Comparison of ENCODE assay signal across 18 cellular contexts in genomic region chr10:103836273-103836672, GRCh38. TPM values are rescaled to one million over a fixed set of nuclear protein-coding genes. Genes with fewer than 3 reads are reported as not detected.
DNase-seq lines count a peak whose midpoint lies in the region; ATAC-seq, FAIRE-seq and TF ChIP-seq lines count a peak whose summit lies in the region.
"Had no signal": no experiment of that assay in that cellular context is flagged by ENCODE, and none has a peak within 500 bp of the region (broad histone marks: within the 10 kb centered on the region; RNA-seq: fewer than 3 reads in every experiment).

No MANE protein-coding gene starts in this region.

- no peak overlapping the region for H3K9ac ChIP-seq in mesenchymal stem cell (ENCODE audit: low read length)

- H3K36me3 Mint-ChIP-seq in CD14-positive monocyte = no peaks in the 10 kb centered on the region
- no peaks in the 10 kb centered on the region for H3K36me3 Mint-ChIP-seq in activated T-helper 17 cell treated with anti-CD3 and anti-CD28 coated beads, Interleukin-2, amount 50 U/mL, for 72 hours (ENCODE audit: low read depth)

- H3K4me2 ChIP-seq in mesenchymal stem cell (ENCODE audit: low read length, poor library complexity, severe bottlenecking) = no peak overlapping the region

- H3K36me3 ChIP-seq in RWPE2 (ENCODE audit: low read depth) (peaks cover 28% of the 10 kb centered on the region), mesenchymal stem cell (ENCODE audit: control insufficient read depth in 1 of 2, insufficient read depth in 2 of 2, low read depth in 1 of 2, low read length in 2 of 2) (no peaks in the 10 kb centered on the region), tibial nerve (no peaks in the 10 kb centered on the region)
- H3K36me3 ChIP-seq: lower lobe of right lung, thoracic aorta had no signal

- H2AK5ac ChIP-seq in mesenchymal stem cell (ENCODE audit: low read length, severe bottlenecking) = no peak overlapping the region

- TF ChIP-seq EP300 in tibial nerve (IDR thresholded peaks at IDR 0.05) = no peak

- intact Hi-C loops in CD14-positive monocyte (cut with micrococcal nuclease) = no loop called here

- H4K91ac ChIP-seq in mesenchymal stem cell (ENCODE audit: low read length) = no peak overlapping the region

- no peaks in the 10 kb centered on the region for H3K4me1 Mint-ChIP-seq in CD14-positive monocyte
- no peaks in the 10 kb centered on the region for H3K4me1 Mint-ChIP-seq in activated T-helper 17 cell treated with anti-CD3 and anti-CD28 coated beads, Interleukin-2, amount 50 U/mL, for 72 hours

- H2BK15ac ChIP-seq in mesenchymal stem cell (ENCODE audit: low read depth, poor library complexity, severe bottlenecking) = no peak overlapping the region

- H2BK12ac ChIP-seq in mesenchymal stem cell (ENCODE audit: low read length in 2 of 2) = peak overlapping the region; percentile 62 to 74

- H3K4me3 Mint-ChIP-seq in CD14-positive monocyte = no peak overlapping the region
- no peak overlapping the region for H3K4me3 Mint-ChIP-seq in activated T-helper 17 cell treated with anti-CD3 and anti-CD28 coated beads, Interleukin-2, amount 50 U/mL, for 72 hours
- H3K4me3 Mint-ChIP-seq: activated T-cell treated with anti-CD3 and anti-CD28 coated beads, Interleukin-2, amount 50 U/mL, for 24 hours; HFFc6 had no signal

- H3K79me1 ChIP-seq in mesenchymal stem cell (replicated peaks; ENCODE audit: low read length, poor library complexity, severe bottlenecking) = peaks cover 3% of the 10 kb centered on the region

- no peak overlapping the region for H2AFZ ChIP-seq in mesenchymal stem cell (ENCODE audit: low read depth, low read length)

- no peak overlapping the region for H3K23ac ChIP-seq in mesenchymal stem cell (ENCODE audit: low read length in 2 of 2)

- peak overlapping the region in 1 of 2 experiments; percentile 30 for H3K14ac ChIP-seq in mesenchymal stem cell (ENCODE audit: low read length in 2 of 2)

- H3K9me3 ChIP-seq in RWPE2 (ENCODE audit: severe bottlenecking) (no peaks in the 10 kb centered on the region), mesenchymal stem cell (ENCODE audit: control insufficient read depth, low read length) (no peaks in the 10 kb centered on the region), tibial nerve (peaks cover 0 to 6% (median 0%) of the 10 kb centered on the region in 4 donors)
- H3K9me3 ChIP-seq: thoracic aorta had no signal

- H3K4me3 ChIP-seq in RWPE2 (ENCODE audit: severe bottlenecking) = no peak overlapping the region
- H3K4me3 ChIP-seq in mesenchymal stem cell (ENCODE audit: insufficient read depth in 1 of 2, low read depth in 1 of 2, low read length in 2 of 2) = no peak overlapping the region
- no peak overlapping the region for H3K4me3 ChIP-seq in tibial nerve
- H3K4me3 ChIP-seq: lower lobe of right lung, thoracic aorta had no signal

- H3K27me3 Mint-ChIP-seq in CD14-positive monocyte (ENCODE audit: low read depth in 3 of 3) = peaks cover 0 to 5% (median 3%) of the 10 kb centered on the region in 3 donors
- H3K27me3 Mint-ChIP-seq in activated T-helper 17 cell treated with anti-CD3 and anti-CD28 coated beads, Interleukin-2, amount 50 U/mL, for 72 hours = no peaks in the 10 kb centered on the region
- H3K27me3 Mint-ChIP-seq: activated T-cell treated with anti-CD3 and anti-CD28 coated beads, Interleukin-2, amount 50 U/mL, for 24 hours had no signal

- FAIRE-seq in GM12891 (lab: Jason Lieb, UNC) = peak; percentile 54

- peak overlapping the region; percentile 48 to 68 for H3K18ac ChIP-seq in mesenchymal stem cell (ENCODE audit: low read depth in 1 of 2, low read length in 2 of 2)

- H4K8ac ChIP-seq in mesenchymal stem cell (ENCODE audit: low read length) = peak overlapping the region; percentile 45

- H3K4me1 ChIP-seq in RWPE2 (ENCODE audit: insufficient read depth, poor library complexity, severe bottlenecking) (no peaks in the 10 kb centered on the region), mesenchymal stem cell (ENCODE audit: control insufficient read depth, insufficient read depth, low read depth, low read length) (peaks cover 3% of the 10 kb centered on the region), tibial nerve (peaks cover 5 to 73% (median 48%) of the 10 kb centered on the region in 4 donors)

- H2BK5ac ChIP-seq in mesenchymal stem cell (ENCODE audit: low read depth, low read length, poor library complexity, severe bottlenecking) = no peak overlapping the region

- H2BK120ac ChIP-seq in mesenchymal stem cell (ENCODE audit: low read depth, low read length) = no peak overlapping the region

- no peak for TF ChIP-seq POLR2A in GM12891 (IDR thresholded peaks at IDR 0.05; ENCODE audit: low read depth, low read length)
- no peak for TF ChIP-seq POLR2A in tibial nerve (IDR thresholded peaks at IDR 0.05)

- H3K9me3 Mint-ChIP-seq in CD14-positive monocyte = peaks cover 0 to 14% (median 9%) of the 10 kb centered on the region in 7 donors
- no peaks in the 10 kb centered on the region for H3K9me3 Mint-ChIP-seq in activated T-helper 17 cell treated with anti-CD3 and anti-CD28 coated beads, Interleukin-2, amount 50 U/mL, for 72 hours
- H3K9me3 Mint-ChIP-seq: activated T-cell treated with anti-CD3 and anti-CD28 coated beads, Interleukin-2, amount 50 U/mL, for 24 hours; HFFc6 had no signal

- H3K27ac ChIP-seq in RWPE2 (ENCODE audit: poor library complexity, severe bottlenecking) (peak overlapping the region; percentile 17), mesenchymal stem cell (ENCODE audit: low read length, poor library complexity, severe bottlenecking) (no peak overlapping the region), tibial nerve (peak overlapping the region in 3 of 4 donors; percentile 29 to 80 (median 49)), substantia nigra (ENCODE audit: low read depth, low read length, poor library complexity, severe bottlenecking) (no peak overlapping the region)
- H3K27ac ChIP-seq: lower lobe of right lung had no signal

- TF ChIP-seq CTCF in RWPE2 (IDR thresholded peaks at IDR 0.05; ENCODE audit: poor library complexity, severe bottlenecking) (no peak), tibial nerve (IDR thresholded peaks at IDR 0.05) (no peak), CD14-positive monocyte (IDR thresholded peaks at IDR 0.05) (no peak)

- DNase-seq in GM12891 (ENCODE audit: insufficient read length, low spot score) (no peak), RWPE2 (ENCODE audit: low spot score) (no peak), mesenchymal stem cell (no peak), tibial nerve (ENCODE audit: low spot score in 2 of 2) (no peak), substantia nigra (lab: John Stamatoyannopoulos, UW) (no peak), CD14-positive monocyte (ENCODE audit: low spot score) (no peak)
- DNase-seq: activated CD4-positive, alpha-beta T cell treated with anti-CD3 and anti-CD28 coated beads for 48 hours; activated T-cell treated with anti-CD3 and anti-CD28 coated beads, Interleukin-2, amount 50 U/mL, for 24 hours; erythroblast; glutamatergic neuron; HFFc6; lower lobe of right lung; MV-4-11; OCI-M1; SHP77 treated with DMSO at 0.1 percent for 48 hours; stimulated activated naive CD4-positive, alpha-beta T cell had no signal

- peak overlapping the region in 1 of 7 donors; percentile 19 for H3K27ac Mint-ChIP-seq in CD14-positive monocyte
- H3K27ac Mint-ChIP-seq in activated T-helper 17 cell treated with anti-CD3 and anti-CD28 coated beads, Interleukin-2, amount 50 U/mL, for 72 hours = no peak overlapping the region
- H3K27ac Mint-ChIP-seq: activated T-cell treated with anti-CD3 and anti-CD28 coated beads, Interleukin-2, amount 50 U/mL, for 24 hours; HFFc6 had no signal

- no peak for ATAC-seq in RWPE2 (ENCODE audit: low read depth)
- ATAC-seq in activated T-helper 17 cell treated with anti-CD3 and anti-CD28 coated beads, Interleukin-2, amount 50 U/mL, for 72 hours (replicated peaks) = no peak

- H3K4ac ChIP-seq in mesenchymal stem cell (ENCODE audit: low read depth in 1 of 2, low read length in 2 of 2) = peak overlapping the region; percentile 20 to 48

- H3K27me3 ChIP-seq in RWPE2 (ENCODE audit: insufficient read depth, poor library complexity, severe bottlenecking) (no peaks in the 10 kb centered on the region), mesenchymal stem cell (ENCODE audit: control insufficient read depth in 1 of 2, insufficient read depth in 1 of 2, low read length in 2 of 2) (peaks cover 0 to 6% of the 10 kb centered on the region in 2 experiments), tibial nerve (no peaks in the 10 kb centered on the region)

- WGBS in mesenchymal stem cell = 75% methylated on average over 1 of the region's 1 CpG
- 50 to 59% methylated on average over 1 of the region's 1 CpG for WGBS in tibial nerve, 2 donors

TF ChIP-seq in GM12891, 5 proteins besides CTCF, POLR2A, EP300 and RAD21:
- TF ChIP-seq SPI1 (IDR thresholded peaks at IDR 0.05; ENCODE audit: low read depth, low read length) (no peak), POU2F2 (IDR thresholded peaks at IDR 0.05; ENCODE audit: low read depth, low read length) (no peak), PAX5 (IDR thresholded peaks at IDR 0.05; ENCODE audit: insufficient read depth, low read length, severe bottlenecking) (no peak), TAF1 (IDR thresholded peaks at IDR 0.05; ENCODE audit: low read depth, low read length) (no peak), POLR2AphosphoS5 (IDR thresholded peaks at IDR 0.05; ENCODE audit: low read depth, low read length) (no peak)
TF ChIP-seq in GM12891: peak in this region for 0.

RNA-seq across cellular contexts. Expression of gene SH3PXD2A, which starts 19.1 kb away (rescaled TPM):
- 3.3 TPM for polyA plus RNA-seq in GM12891 (2012; ENCODE audit: low read depth, missing spikeins)
- 8.7 TPM for polyA plus RNA-seq in mesenchymal stem cell (2013, experiment 1 of 2)
- polyA plus RNA-seq in mesenchymal stem cell (2013, experiment 2 of 2) = 8.7 TPM
- 100 to 1,000 TPM; 128 to 154 (median 136) TPM for total RNA-seq in tibial nerve
- under 1 TPM; 0.01 to 0.05 TPM for polyA plus RNA-seq in CD14-positive monocyte
- 10 to 100 TPM in 1 of 2 donors, 1 to 10 TPM in 1; 8.0 to 19.3 TPM for total RNA-seq in activated T-helper 17 cell treated with anti-CD3 and anti-CD28 coated beads, Interleukin-2, amount 50 U/mL, for 72 hours

Comparison
In these comparisons a context has a peak if more than half of its experiments do, and no peak if none do; other contexts are left out.
1. H3K27ac ChIP-seq: peak in RWPE2 (single experiment) and tibial nerve (3 of 4); none in mesenchymal stem cell (single experiment) and substantia nigra (single experiment).
2. RNA of gene SH3PXD2A, which starts 19.1 kb away (total RNA-seq): 128 to 154 TPM in tibial nerve; 8.0 to 19.3 TPM in activated T-helper 17 cell treated with anti-CD3 and anti-CD28 coated beads, Interleukin-2, amount 50 U/mL, for 72 hours; every median in the first group is over 4 times any median in the second.